Comparison of ENCODE assay signal across 26 cellular contexts in genomic region chr2:128778843-128779242, GRCh38.
"Had no signal": no experiment of that assay in that cellular context is flagged by ENCODE, and none has a peak within 500 bp of the region (broad histone marks: within the 10 kb centered on the region; RNA-seq: fewer than 3 reads in every experiment).

No MANE protein-coding gene starts in this region.

- H3K9me3 Mint-ChIP-seq: effector memory CD8-positive, alpha-beta T cell had no signal

- H3K4me3 Mint-ChIP-seq: effector memory CD8-positive, alpha-beta T cell; endodermal cell; mesothelial cell of epicardium had no signal

- H3K27me3 ChIP-seq: gastrocnemius medialis, left lung had no signal

- H3K36me3 ChIP-seq: esophagus squamous epithelium, gastrocnemius medialis, heart right ventricle, left lung, lower lobe of right lung had no signal

- ATAC-seq: effector memory CD8-positive, alpha-beta T cell; esophagus mucosa; gastrocnemius medialis; heart right ventricle; left cardiac atrium; left lung; left ventricle myocardium superior; lower lobe of right lung; mucosa of descending colon had no signal

- H3K4me1 ChIP-seq: left lung, lower lobe of right lung had no signal

- FAIRE-seq: colon, endometrium, islet of Langerhans, keratinocyte had no signal

- H3K9me3 ChIP-seq: esophagus squamous epithelium, gastrocnemius medialis, heart right ventricle, left lung, lower lobe of right lung, mucosa of descending colon had no signal

- H3K27ac Mint-ChIP-seq: effector memory CD8-positive, alpha-beta T cell; endodermal cell; mesothelial cell of epicardium had no signal

- H3K27ac ChIP-seq: coronary artery, epithelial cell of prostate, esophagus squamous epithelium, gastrocnemius medialis, heart right ventricle, left lung, lower lobe of right lung had no signal

- DNase-seq: dermis blood vessel endothelial cell; effector CD8-positive, alpha-beta T cell; effector memory CD8-positive, alpha-beta T cell; endodermal cell; erythroblast; esophagus squamous epithelium; foreskin fibroblast; foreskin melanocyte; gastrocnemius medialis; glutamatergic neuron; heart right ventricle; hippocampal formation; left cardiac atrium; left ventricle myocardium superior; lower lobe of right lung; mesenchymal stem cell; mucosa of descending colon had no signal

- H3K4me3 ChIP-seq: coronary artery, esophagus squamous epithelium, gastrocnemius medialis, heart right ventricle, left lung, lower lobe of right lung, mucosa of descending colon had no signal

- H3K36me3 Mint-ChIP-seq: mesothelial cell of epicardium had no signal
